9 cellular contexts compared by ENCODE assay signal in the genomic region with DNA sequence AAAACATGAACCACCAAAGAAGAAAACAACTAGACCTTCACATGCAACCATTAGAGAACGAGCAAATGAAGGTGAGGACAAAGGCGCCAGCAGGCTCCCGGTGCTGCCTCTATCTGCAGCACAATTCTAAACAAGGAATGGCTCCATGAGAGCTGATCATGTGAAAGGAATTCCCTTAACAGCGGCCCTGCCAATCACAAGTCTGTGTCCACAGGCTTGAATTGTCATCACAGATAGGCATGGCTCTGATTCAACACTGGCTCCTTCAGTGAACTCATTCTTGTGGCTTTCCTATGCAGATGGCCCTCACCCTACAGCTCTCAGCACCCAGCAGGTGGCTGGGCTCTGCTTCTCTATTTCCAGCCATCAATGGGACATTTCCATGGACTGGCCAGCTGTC. TPM values are rescaled to one million over a fixed set of nuclear protein-coding genes. Genes with fewer than 3 reads are reported as not detected.
DNase-seq lines count a peak whose midpoint lies in the region; ATAC-seq and TF ChIP-seq lines count a peak whose summit lies in the region.
"Had no signal": no experiment of that assay in that cellular context is flagged by ENCODE, and none has a peak within 500 bp of the region (broad histone marks: within the 10 kb centered on the region; RNA-seq: fewer than 3 reads in every experiment).

No MANE protein-coding gene starts in this region.

- H3K27ac Mint-ChIP-seq in GM23338 = no peak overlapping the region
- H3K27ac Mint-ChIP-seq in progenitor cell of endocrine pancreas = peak overlapping the region; percentile 56
- no peak overlapping the region for H3K27ac Mint-ChIP-seq in stimulated activated memory B cell treated with anti-CD40 and anti-IgM and Interleukin-4, amounts not matched to agents 10 μg/mL and 1 μg/mL and 100 μg/mL, for 72 hours

- H3K79me2 ChIP-seq in GM23338 (replicated peaks; ENCODE audit: insufficient read depth) = no peaks in the 10 kb centered on the region

- H3K27me3 ChIP-seq in GM23338 (ENCODE audit: insufficient read depth) (no peaks in the 10 kb centered on the region), Panc1 (ENCODE audit: control insufficient read depth, insufficient read depth, low read length) (no peaks in the 10 kb centered on the region)

- in situ Hi-C loops in Panc1 (cut with HindIII; ENCODE audit: low pct_unique_long_range_greater_than_20kb, low sequenced_read_pairs) = no loop called here

- H3K36me3 Mint-ChIP-seq in GM23338 (ENCODE audit: low read depth) (peaks cover 10% of the 10 kb centered on the region; the same call in 2 of the 3 replicates), progenitor cell of endocrine pancreas (ENCODE audit: insufficient read depth) (peaks cover 32% of the 10 kb centered on the region)
- no peaks in the 10 kb centered on the region for H3K36me3 Mint-ChIP-seq in stimulated activated memory B cell treated with anti-CD40 and anti-IgM and Interleukin-4, amounts not matched to agents 10 μg/mL and 1 μg/mL and 100 μg/mL, for 72 hours

- intact Hi-C loops in Panc1 (cut with micrococcal nuclease; ENCODE audit: unreplicated experiment) = no loop called here

- no peaks in the 10 kb centered on the region for H3K9me2 ChIP-seq in GM23338 (ENCODE audit: insufficient read depth)

- CTCF ChIA-PET in Panc1 (lab: Charles Lee) = no interaction called here

- H2AFZ ChIP-seq in GM23338 = no peak overlapping the region

- no peak overlapping the region for H3K4me3 ChIP-seq in GM23338
- no peak overlapping the region for H3K4me3 ChIP-seq in Panc1 (ENCODE audit: low read depth in 2 of 2, low read length in 2 of 2)

- H3K36me3 ChIP-seq in GM23338 (ENCODE audit: insufficient read depth) = peaks cover 16% of the 10 kb centered on the region
- H3K36me3 ChIP-seq in Panc1 (ENCODE audit: control insufficient read depth, insufficient read depth, low read length) = peaks cover 11% of the 10 kb centered on the region; the same call in 1 of the 2 replicates

- H3K4me1 Mint-ChIP-seq in GM23338 (peaks cover 7% of the 10 kb centered on the region), progenitor cell of endocrine pancreas (ENCODE audit: low read depth) (no peaks in the 10 kb centered on the region)
- no peaks in the 10 kb centered on the region for H3K4me1 Mint-ChIP-seq in stimulated activated memory B cell treated with anti-CD40 and anti-IgM and Interleukin-4, amounts not matched to agents 10 μg/mL and 1 μg/mL and 100 μg/mL, for 72 hours

- DNase-seq in GM23338 (ENCODE audit: low spot score) (peak; percentile 48), Panc1 (ENCODE audit: low read depth, low spot score) (peak; percentile 69), fibroblast of peridontal ligament (ENCODE audit: extremely low read depth) (peak; percentile 54), progenitor cell of endocrine pancreas (ENCODE audit: low spot score, unreplicated experiment) (no peak)
- no peak for DNase-seq in stimulated activated CD4-positive, alpha-beta T cell treated with anti-CD3 and anti-CD28 coated beads, Interleukin-2, amount 100 ng/mL, for 24 hours

- no peaks in the 10 kb centered on the region for H3K9me3 ChIP-seq in Panc1 (ENCODE audit: control insufficient read depth, insufficient read depth, low read depth, low read length)

- no peaks in the 10 kb centered on the region for H3K27me3 Mint-ChIP-seq in GM23338 (ENCODE audit: insufficient read depth, low read depth, poor library complexity)
- no peaks in the 10 kb centered on the region for H3K27me3 Mint-ChIP-seq in progenitor cell of endocrine pancreas
- peaks cover 8% of the 10 kb centered on the region for H3K27me3 Mint-ChIP-seq in stimulated activated memory B cell treated with anti-CD40 and anti-IgM and Interleukin-4, amounts not matched to agents 10 μg/mL and 1 μg/mL and 100 μg/mL, for 72 hours

- no TSS peak for BruUV-seq in Panc1 (replicated peaks; lab: Mats Ljungman, UMichigan)

- no peak for TF ChIP-seq CTCF in GM23338 (conservative IDR thresholded peaks at IDR 0.05; ENCODE audit: low read depth in 2 of 2)
- no peak for TF ChIP-seq CTCF in Panc1 (IDR thresholded peaks at IDR 0.05)
- no peak for TF ChIP-seq CTCF in progenitor cell of endocrine pancreas (IDR thresholded peaks at IDR 0.05; ENCODE audit: unreplicated experiment)

- ATAC-seq in GM23338 (peak; percentile 94), Panc1 (peak; percentile 79), GM18517 (IDR thresholded peaks at IDR 0.05; ENCODE audit: unreplicated experiment) (no peak), GM19455 (IDR thresholded peaks at IDR 0.05; ENCODE audit: unreplicated experiment) (no peak)
- ATAC-seq in stimulated activated memory B cell treated with anti-CD40 and anti-IgM and Interleukin-4, amounts not matched to agents 10 μg/mL and 1 μg/mL and 100 μg/mL, for 72 hours = no peak

- no peaks in the 10 kb centered on the region; the same call in 1 of the 2 replicates for H4K20me1 ChIP-seq in GM23338 (replicated peaks; ENCODE audit: insufficient read depth)

- H3K4me2 ChIP-seq in GM23338 = no peak overlapping the region

- H3K4me1 ChIP-seq in GM23338 (ENCODE audit: insufficient read depth) (peaks cover 9% of the 10 kb centered on the region), Panc1 (ENCODE audit: control insufficient read depth, insufficient read depth, low read length) (no peaks in the 10 kb centered on the region)

- no peak overlapping the region for H3K4me3 Mint-ChIP-seq in GM23338
- no peak overlapping the region for H3K4me3 Mint-ChIP-seq in progenitor cell of endocrine pancreas (ENCODE audit: low read depth)
- H3K4me3 Mint-ChIP-seq in stimulated activated memory B cell treated with anti-CD40 and anti-IgM and Interleukin-4, amounts not matched to agents 10 μg/mL and 1 μg/mL and 100 μg/mL, for 72 hours = no peak overlapping the region
- H3K4me3 Mint-ChIP-seq: nephron had no signal

- no peaks in the 10 kb centered on the region for H3K9me3 Mint-ChIP-seq in GM23338
- no peaks in the 10 kb centered on the region for H3K9me3 Mint-ChIP-seq in progenitor cell of endocrine pancreas (ENCODE audit: low read depth)
- no peaks in the 10 kb centered on the region for H3K9me3 Mint-ChIP-seq in stimulated activated memory B cell treated with anti-CD40 and anti-IgM and Interleukin-4, amounts not matched to agents 10 μg/mL and 1 μg/mL and 100 μg/mL, for 72 hours
- H3K9me3 Mint-ChIP-seq: nephron had no signal

- POLR2A ChIA-PET in Panc1 (lab: Charles Lee) = no interaction called here

- 0 out of 2 replicates have a peak overlapping the region, but pooled peaks have one; percentile 39 for H3K27ac ChIP-seq in GM23338 (ENCODE audit: low read depth)
- H3K27ac ChIP-seq in Panc1 (ENCODE audit: low read length) = no peak overlapping the region

- no peaks in the 10 kb centered on the region for H3F3A ChIP-seq in GM23338 (replicated peaks; ENCODE audit: low read depth)

TF ChIP-seq in GM23338, 12 proteins besides CTCF, POLR2A, EP300 and RAD21 (continues in another document):
- TF ChIP-seq, protein P1, sequence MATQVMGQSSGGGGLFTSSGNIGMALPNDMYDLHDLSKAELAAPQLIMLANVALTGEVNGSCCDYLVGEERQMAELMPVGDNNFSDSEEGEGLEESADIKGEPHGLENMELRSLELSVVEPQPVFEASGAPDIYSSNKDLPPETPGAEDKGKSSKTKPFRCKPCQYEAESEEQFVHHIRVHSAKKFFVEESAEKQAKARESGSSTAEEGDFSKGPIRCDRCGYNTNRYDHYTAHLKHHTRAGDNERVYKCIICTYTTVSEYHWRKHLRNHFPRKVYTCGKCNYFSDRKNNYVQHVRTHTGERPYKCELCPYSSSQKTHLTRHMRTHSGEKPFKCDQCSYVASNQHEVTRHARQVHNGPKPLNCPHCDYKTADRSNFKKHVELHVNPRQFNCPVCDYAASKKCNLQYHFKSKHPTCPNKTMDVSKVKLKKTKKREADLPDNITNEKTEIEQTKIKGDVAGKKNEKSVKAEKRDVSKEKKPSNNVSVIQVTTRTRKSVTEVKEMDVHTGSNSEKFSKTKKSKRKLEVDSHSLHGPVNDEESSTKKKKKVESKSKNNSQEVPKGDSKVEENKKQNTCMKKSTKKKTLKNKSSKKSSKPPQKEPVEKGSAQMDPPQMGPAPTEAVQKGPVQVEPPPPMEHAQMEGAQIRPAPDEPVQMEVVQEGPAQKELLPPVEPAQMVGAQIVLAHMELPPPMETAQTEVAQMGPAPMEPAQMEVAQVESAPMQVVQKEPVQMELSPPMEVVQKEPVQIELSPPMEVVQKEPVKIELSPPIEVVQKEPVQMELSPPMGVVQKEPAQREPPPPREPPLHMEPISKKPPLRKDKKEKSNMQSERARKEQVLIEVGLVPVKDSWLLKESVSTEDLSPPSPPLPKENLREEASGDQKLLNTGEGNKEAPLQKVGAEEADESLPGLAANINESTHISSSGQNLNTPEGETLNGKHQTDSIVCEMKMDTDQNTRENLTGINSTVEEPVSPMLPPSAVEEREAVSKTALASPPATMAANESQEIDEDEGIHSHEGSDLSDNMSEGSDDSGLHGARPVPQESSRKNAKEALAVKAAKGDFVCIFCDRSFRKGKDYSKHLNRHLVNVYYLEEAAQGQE (IDR thresholded peaks at IDR 0.05; ENCODE audit: unreplicated experiment) = no peak

RNA-seq across cellular contexts. Expression of a gene that starts 36.3 kb away (rescaled TPM):
- 57.6 and 57.8 TPM in 2 replicates for total RNA-seq in GM23338 (2014; rRNA removed; shearing (Covaris generic))
- 50.0 and 53.5 TPM in 2 replicates for polyA plus RNA-seq in GM23338 (2016; fragmentation: Nextera tagmentation; extraction: Ambion mirVana)
- 204 TPM for total RNA-seq in Panc1 (2021; ENCODE audit: unreplicated experiment)
- 141 TPM for polyA plus RNA-seq in Panc1 (2012; ENCODE audit: insufficient read length)
- 275 and 307 TPM in 2 replicates for total RNA-seq in progenitor cell of endocrine pancreas

Comparison
In these comparisons a context has a peak if more than half of its experiments do, and no peak if none do; other contexts are left out.
1. ATAC-seq: peak in GM23338 (single experiment) and Panc1 (single experiment); none in GM18517 (single experiment), GM19455 (single experiment) and stimulated activated memory B cell treated with anti-CD40 and anti-IgM and Interleukin-4, amounts not matched to agents 10 μg/mL and 1 μg/mL and 100 μg/mL, for 72 hours (single experiment).
2. DNase-seq: peak in GM23338 (single experiment), Panc1 (single experiment) and fibroblast of peridontal ligament (single experiment); none in progenitor cell of endocrine pancreas (single experiment) and stimulated activated CD4-positive, alpha-beta T cell treated with anti-CD3 and anti-CD28 coated beads, Interleukin-2, amount 100 ng/mL, for 24 hours (0 of 2).